ENCODE assay signal across 21 cellular contexts in genomic region chr6:142714956-142715355, GRCh38.
"Had no signal": no experiment of that assay in that cellular context is flagged by ENCODE, and none has a peak within 500 bp of the region (broad histone marks: within the 10 kb centered on the region; RNA-seq: fewer than 3 reads in every experiment).

No MANE protein-coding gene starts in this region.

- H3K27ac ChIP-seq: heart left ventricle, right atrium auricular region, tibial artery, upper lobe of left lung, uterus had no signal

- H3K9me3 ChIP-seq: uterus had no signal

- H3K4me3 ChIP-seq: heart left ventricle, right atrium auricular region, tibial artery, upper lobe of left lung, uterus had no signal

- H3K36me3 Mint-ChIP-seq: stimulated activated effector memory CD8-positive, alpha-beta T cell treated with anti-CD3 and anti-CD28 coated beads, Interleukin-12 subunit alpha, Interleukin-12 subunit beta, amount 100 ng/mL, for 72 hours had no signal

- ATAC-seq: esophagus mucosa; heart left ventricle; left lobe of liver; naive thymus-derived CD4-positive, alpha-beta T cell; stimulated activated effector memory CD8-positive, alpha-beta T cell treated with anti-CD3 and anti-CD28 coated beads, Interleukin-12 subunit alpha, Interleukin-12 subunit beta, amount 100 ng/mL, for 72 hours; stimulated activated naive CD8-positive, alpha-beta T cell treated with anti-CD3 and anti-CD28 coated beads, Interleukin-15, Interleukin-2, amounts not matched to agents 100 U/mL and 50 U/mL, for 24 hours had no signal

- H3K27me3 Mint-ChIP-seq: naive thymus-derived CD4-positive, alpha-beta T cell had no signal

- FAIRE-seq: endometrium, frontal cortex, islet of Langerhans, small intestine had no signal

- H3K27ac Mint-ChIP-seq: stimulated activated effector memory CD8-positive, alpha-beta T cell treated with anti-CD3 and anti-CD28 coated beads, Interleukin-12 subunit alpha, Interleukin-12 subunit beta, amount 100 ng/mL, for 72 hours had no signal

- H3K4me3 Mint-ChIP-seq: naive thymus-derived CD4-positive, alpha-beta T cell; stimulated activated effector memory CD8-positive, alpha-beta T cell treated with anti-CD3 and anti-CD28 coated beads, Interleukin-12 subunit alpha, Interleukin-12 subunit beta, amount 100 ng/mL, for 72 hours had no signal

- H3K36me3 ChIP-seq: heart left ventricle, right atrium auricular region, tibial artery, upper lobe of left lung, uterus had no signal

- DNase-seq: cortex of kidney; effector CD8-positive, alpha-beta T cell; heart left ventricle; kidney glomerular epithelial cell; mammary epithelial cell; naive thymus-derived CD4-positive, alpha-beta T cell; small intestine; stimulated activated CD4-positive, alpha-beta T cell treated with anti-CD3 and anti-CD28 coated beads, Interleukin-2, amount 100 ng/mL, for 48 hours; stimulated activated CD8-positive, alpha-beta memory T cell treated with anti-CD3 and anti-CD28 coated beads, Interleukin-4, amount 100 ng/mL, for 48 hours; stimulated activated naive CD8-positive, alpha-beta T cell treated with anti-CD3 and anti-CD28 coated beads, Interleukin-15, Interleukin-2, amounts not matched to agents 100 U/mL and 50 U/mL, for 24 hours; tibial artery; upper lobe of left lung; uterus had no signal

- H3K4me1 ChIP-seq: right atrium auricular region, tibial artery, upper lobe of left lung, uterus had no signal

- H3K27me3 ChIP-seq: dorsolateral prefrontal cortex, heart left ventricle, right atrium auricular region, tibial artery, upper lobe of left lung, uterus had no signal
